Comparison of ENCODE assay signal across 16 cellular contexts in the genomic region with DNA sequence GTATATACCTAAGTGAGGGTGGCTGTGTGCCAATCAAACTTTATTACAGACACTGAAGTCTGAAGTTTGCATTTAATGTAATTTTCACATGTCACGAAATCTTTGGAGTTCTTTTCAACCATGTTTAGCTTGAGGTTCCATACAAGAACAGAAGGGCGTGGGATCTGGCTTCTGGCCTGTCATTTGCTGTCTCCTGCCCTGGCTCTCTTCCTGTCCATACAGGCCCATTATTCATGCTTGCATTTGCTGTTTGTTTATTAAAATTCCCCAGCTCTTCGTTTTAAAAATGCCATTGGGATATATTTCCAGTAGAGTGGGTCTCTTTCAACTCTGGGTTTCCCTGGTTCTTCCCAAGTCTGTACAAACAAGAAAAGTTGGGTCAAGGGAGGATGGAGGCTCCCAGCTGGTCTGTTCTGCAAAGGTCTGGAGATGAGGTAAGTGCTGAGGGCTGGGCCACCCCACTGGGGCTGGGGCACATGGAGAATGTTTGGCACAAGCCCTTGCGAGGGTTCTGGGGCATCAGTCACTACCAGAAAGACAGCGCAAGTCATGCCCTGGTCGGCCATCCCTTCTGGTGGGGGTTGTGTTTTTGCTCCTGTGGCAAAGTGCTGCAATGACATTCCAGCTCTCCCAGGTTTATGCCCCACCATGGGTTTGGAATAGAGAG.
DNase-seq lines count a peak whose midpoint lies in the region; ATAC-seq and TF ChIP-seq lines count a peak whose summit lies in the region.
"Had no signal": no experiment of that assay in that cellular context is flagged by ENCODE, and none has a peak within 500 bp of the region (broad histone marks: within the 10 kb centered on the region; RNA-seq: fewer than 3 reads in every experiment).

No MANE protein-coding gene starts in this region.

- no TSS peak for BruUV-seq in mammary epithelial cell (replicated peaks; lab: Mats Ljungman, UMichigan)

- no peaks in the 10 kb centered on the region for H3K79me2 ChIP-seq in mammary epithelial cell (ENCODE audit: insufficient read depth, low read length)

- no peak overlapping the region for H3K4me2 ChIP-seq in mammary epithelial cell (ENCODE audit: insufficient read depth, low read depth, low read length)

- WGBS in mammary epithelial cell (ENCODE audit: low coverage, missing lambda C conversion rate), result 82% methylated on average over 6 of the region's 6 CpGs

- no peak overlapping the region for H2AFZ ChIP-seq in mammary epithelial cell (ENCODE audit: low read depth, low read length)

- H3K4me1 ChIP-seq in mammary epithelial cell (ENCODE audit: insufficient read depth, low read length) (peaks cover 6% of the 10 kb centered on the region), left ventricle myocardium inferior (peaks cover 43% of the 10 kb centered on the region)

- H3K27me3 ChIP-seq in mammary epithelial cell (ENCODE audit: insufficient read depth, low read length), result no peaks in the 10 kb centered on the region
- H3K27me3 ChIP-seq in left ventricle myocardium inferior (ENCODE audit: low read depth), result no peaks in the 10 kb centered on the region
- H3K27me3 ChIP-seq: tibial nerve had no signal

- H3K9ac ChIP-seq in mammary epithelial cell (ENCODE audit: insufficient read depth, low read length), result no peak overlapping the region

- TF ChIP-seq CTCF in mammary epithelial cell (conservative IDR thresholded peaks at IDR 0.05 in 1 of 2, IDR thresholded peaks at IDR 0.05 in 1 of 2; ENCODE audit: extremely low read depth in 1 of 2, insufficient read depth in 1 of 2, low read depth in 1 of 2, low read length in 2 of 2) (no peak), left ventricle myocardium inferior (IDR thresholded peaks at IDR 0.05; ENCODE audit: borderline replicate concordance) (no peak)

- ATAC-seq in sciatic nerve (peak; percentile 31), HG02759 (IDR thresholded peaks at IDR 0.05; ENCODE audit: unreplicated experiment) (no peak), left colon (no peak)
- ATAC-seq: natural killer cell treated with Interleukin-12 subunit alpha and Interleukin-12 subunit beta and Interleukin-15 and Interleukin-18, amount 100 ng/mL, for 72 hours had no signal

- in situ Hi-C loops in mammary epithelial cell (cut with MboI; ENCODE audit: low sequenced_read_pairs in 2 of 2), result no loop called here

- intact Hi-C loops in mammary epithelial cell (cut with micrococcal nuclease), result no loop called here
- intact Hi-C loops in left ventricle myocardium inferior (cut with micrococcal nuclease), result no loop called here
- intact Hi-C loops in sciatic nerve (cut with DNase I), result no loop called here
- intact Hi-C loops in left colon (cut with DNase I, micrococcal nuclease), result no loop called here

- H3K4me3 ChIP-seq in mammary epithelial cell (replicated peaks in 1 of 3; ENCODE audit: insufficient read depth in 1 of 3, low read depth in 2 of 3, low read length in 3 of 3), result no peak overlapping the region
- peak overlapping the region; percentile 23 for H3K4me3 ChIP-seq in left ventricle myocardium inferior
- H3K4me3 ChIP-seq: tibial nerve had no signal

- H3K36me3 ChIP-seq in mammary epithelial cell (ENCODE audit: insufficient read depth, low read length) (no peaks in the 10 kb centered on the region), left ventricle myocardium inferior (no peaks in the 10 kb centered on the region)
- H3K36me3 ChIP-seq: tibial nerve, WERI-Rb-1 had no signal

- no peaks in the 10 kb centered on the region for H3K9me3 ChIP-seq in mammary epithelial cell (replicated peaks; ENCODE audit: insufficient read depth, low read length)
- H3K9me3 ChIP-seq in left ventricle myocardium inferior (replicated peaks), result peaks cover 10% of the 10 kb centered on the region

- peak; percentile 33 for DNase-seq in AG20443 (ENCODE audit: low spot score)
- peak; percentile 24 for DNase-seq in mammary epithelial cell
- DNase-seq in left ventricle myocardium inferior, result no peak
- no peak for DNase-seq in sciatic nerve (ENCODE audit: low spot score)
- DNase-seq in activated effector memory CD4-positive, alpha-beta T cell treated with Interleukin-2 at 50 U/mL for 16 hours, result no peak
- DNase-seq in left colon, result no peak
- DNase-seq in LoVo (ENCODE audit: low spot score), result no peak
- DNase-seq: activated CD8-positive, alpha-beta memory T cell treated with anti-CD3 and anti-CD28 coated beads, Interleukin-2, amount 50 U/mL, for 4 hours; activated naive CD8-positive, alpha-beta T cell treated with anti-CD3 and anti-CD28 coated beads for 36 hours; cortex of kidney; NCI-H1092; stimulated activated CD4-positive, alpha-beta T cell treated with anti-CD3 and anti-CD28 coated beads, Interleukin-12 subunit alpha, Interleukin-12 subunit beta, amount 100 ng/mL, for 4 hours; WERI-Rb-1 had no signal

- dilution Hi-C loops in mammary epithelial cell (cut with HindIII; ENCODE audit: low sequenced_read_pairs), result no loop called here

- no peaks in the 10 kb centered on the region for H4K20me1 ChIP-seq in mammary epithelial cell (ENCODE audit: insufficient read depth, low read length)

- CTCF ChIA-PET in mammary epithelial cell (lab: Charles Lee; ENCODE audit: low non-redundant PET), result interaction anchor here (0.7 kb wide), 1 partner anchor 462 kb away, joined by 4 read pairs; no protein-coding TSS in a partner anchor

- H3K27ac ChIP-seq in mammary epithelial cell (ENCODE audit: insufficient read depth, low read depth, low read length) (no peak overlapping the region), left ventricle myocardium inferior (replicated peaks) (peak overlapping the region; percentile 84)
- H3K27ac ChIP-seq: WERI-Rb-1 had no signal

Comparison
In these comparisons a context has a peak if more than half of its experiments do, and no peak if none do; other contexts are left out.
1. DNase-seq: peak in AG20443 (single experiment) and mammary epithelial cell (single experiment); none in left ventricle myocardium inferior (single experiment), sciatic nerve (single experiment), activated effector memory CD4-positive, alpha-beta T cell treated with Interleukin-2 at 50 U/mL for 16 hours (single experiment), left colon (0 of 2) and LoVo (single experiment).